In the genomic region with DNA sequence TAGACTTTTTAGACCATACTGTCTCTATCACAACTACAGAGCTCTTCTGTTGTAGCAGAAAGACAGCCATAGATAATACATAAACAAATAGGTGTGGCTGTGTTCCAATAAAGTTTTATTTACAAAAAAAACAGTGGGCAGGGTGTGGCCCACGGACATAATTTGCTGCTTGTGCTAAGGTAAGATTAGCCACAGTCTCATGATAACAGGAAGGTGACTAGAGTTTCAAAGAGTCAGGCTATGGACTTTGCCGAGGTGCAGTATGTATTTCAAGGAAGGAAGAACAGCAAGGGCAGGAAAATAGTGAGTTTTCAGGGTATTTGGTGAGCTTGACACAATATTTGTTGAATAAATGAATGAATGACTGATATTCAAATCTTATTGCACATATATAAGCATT, we compare ENCODE assay signal across 1 cellular context.
TF ChIP-seq lines count a peak whose summit lies in the region.

No MANE protein-coding gene starts in this region.

TF ChIP-seq in H1, 55 proteins besides CTCF, POLR2A, EP300 and RAD21 (continued from another document):
- TF ChIP-seq RNF2 (IDR thresholded peaks at IDR 0.05; ENCODE audit: borderline replicate concordance, low read depth, low read length, missing control alignments, poor library complexity, severe bottlenecking) (no peak), FOSL1 (IDR thresholded peaks at IDR 0.05; ENCODE audit: insufficient read depth, low read depth, low read length) (no peak), POU5F1 (IDR thresholded peaks at IDR 0.05; ENCODE audit: low read depth, low read length) (no peak), ASH2L (IDR thresholded peaks at IDR 0.05; ENCODE audit: low read length) (no peak), CREB1 (IDR thresholded peaks at IDR 0.05) (no peak), CHD1 (IDR thresholded peaks at IDR 0.05; ENCODE audit: low read depth, low read length) (no peak), TCF12 (IDR thresholded peaks at IDR 0.05; ENCODE audit: low read depth, low read length) (no peak), RBBP5 (IDR thresholded peaks at IDR 0.05; ENCODE audit: borderline replicate concordance, low read depth, low read length) (no peak), TBP (IDR thresholded peaks at IDR 0.05; ENCODE audit: low read depth, low read length) (no peak), BCL11A (IDR thresholded peaks at IDR 0.05; ENCODE audit: low read depth in 2 of 2, low read length in 2 of 2) (no peak), JUND (IDR thresholded peaks at IDR 0.05; ENCODE audit: low read length) (no peak), SP1 (IDR thresholded peaks at IDR 0.05; ENCODE audit: low read depth, low read length) (no peak), GTF2F1 (IDR thresholded peaks at IDR 0.05; ENCODE audit: borderline replicate concordance, low read depth, low read length) (no peak), EGR1 (IDR thresholded peaks at IDR 0.05; ENCODE audit: borderline replicate concordance, low read depth, low read length) (no peak)
- TF ChIP-seq, protein P1, sequence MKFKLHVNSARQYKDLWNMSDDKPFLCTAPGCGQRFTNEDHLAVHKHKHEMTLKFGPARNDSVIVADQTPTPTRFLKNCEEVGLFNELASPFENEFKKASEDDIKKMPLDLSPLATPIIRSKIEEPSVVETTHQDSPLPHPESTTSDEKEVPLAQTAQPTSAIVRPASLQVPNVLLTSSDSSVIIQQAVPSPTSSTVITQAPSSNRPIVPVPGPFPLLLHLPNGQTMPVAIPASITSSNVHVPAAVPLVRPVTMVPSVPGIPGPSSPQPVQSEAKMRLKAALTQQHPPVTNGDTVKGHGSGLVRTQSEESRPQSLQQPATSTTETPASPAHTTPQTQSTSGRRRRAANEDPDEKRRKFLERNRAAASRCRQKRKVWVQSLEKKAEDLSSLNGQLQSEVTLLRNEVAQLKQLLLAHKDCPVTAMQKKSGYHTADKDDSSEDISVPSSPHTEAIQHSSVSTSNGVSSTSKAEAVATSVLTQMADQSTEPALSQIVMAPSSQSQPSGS (IDR thresholded peaks at IDR 0.05; ENCODE audit: low read length): no peak
- TF ChIP-seq, protein P2, sequence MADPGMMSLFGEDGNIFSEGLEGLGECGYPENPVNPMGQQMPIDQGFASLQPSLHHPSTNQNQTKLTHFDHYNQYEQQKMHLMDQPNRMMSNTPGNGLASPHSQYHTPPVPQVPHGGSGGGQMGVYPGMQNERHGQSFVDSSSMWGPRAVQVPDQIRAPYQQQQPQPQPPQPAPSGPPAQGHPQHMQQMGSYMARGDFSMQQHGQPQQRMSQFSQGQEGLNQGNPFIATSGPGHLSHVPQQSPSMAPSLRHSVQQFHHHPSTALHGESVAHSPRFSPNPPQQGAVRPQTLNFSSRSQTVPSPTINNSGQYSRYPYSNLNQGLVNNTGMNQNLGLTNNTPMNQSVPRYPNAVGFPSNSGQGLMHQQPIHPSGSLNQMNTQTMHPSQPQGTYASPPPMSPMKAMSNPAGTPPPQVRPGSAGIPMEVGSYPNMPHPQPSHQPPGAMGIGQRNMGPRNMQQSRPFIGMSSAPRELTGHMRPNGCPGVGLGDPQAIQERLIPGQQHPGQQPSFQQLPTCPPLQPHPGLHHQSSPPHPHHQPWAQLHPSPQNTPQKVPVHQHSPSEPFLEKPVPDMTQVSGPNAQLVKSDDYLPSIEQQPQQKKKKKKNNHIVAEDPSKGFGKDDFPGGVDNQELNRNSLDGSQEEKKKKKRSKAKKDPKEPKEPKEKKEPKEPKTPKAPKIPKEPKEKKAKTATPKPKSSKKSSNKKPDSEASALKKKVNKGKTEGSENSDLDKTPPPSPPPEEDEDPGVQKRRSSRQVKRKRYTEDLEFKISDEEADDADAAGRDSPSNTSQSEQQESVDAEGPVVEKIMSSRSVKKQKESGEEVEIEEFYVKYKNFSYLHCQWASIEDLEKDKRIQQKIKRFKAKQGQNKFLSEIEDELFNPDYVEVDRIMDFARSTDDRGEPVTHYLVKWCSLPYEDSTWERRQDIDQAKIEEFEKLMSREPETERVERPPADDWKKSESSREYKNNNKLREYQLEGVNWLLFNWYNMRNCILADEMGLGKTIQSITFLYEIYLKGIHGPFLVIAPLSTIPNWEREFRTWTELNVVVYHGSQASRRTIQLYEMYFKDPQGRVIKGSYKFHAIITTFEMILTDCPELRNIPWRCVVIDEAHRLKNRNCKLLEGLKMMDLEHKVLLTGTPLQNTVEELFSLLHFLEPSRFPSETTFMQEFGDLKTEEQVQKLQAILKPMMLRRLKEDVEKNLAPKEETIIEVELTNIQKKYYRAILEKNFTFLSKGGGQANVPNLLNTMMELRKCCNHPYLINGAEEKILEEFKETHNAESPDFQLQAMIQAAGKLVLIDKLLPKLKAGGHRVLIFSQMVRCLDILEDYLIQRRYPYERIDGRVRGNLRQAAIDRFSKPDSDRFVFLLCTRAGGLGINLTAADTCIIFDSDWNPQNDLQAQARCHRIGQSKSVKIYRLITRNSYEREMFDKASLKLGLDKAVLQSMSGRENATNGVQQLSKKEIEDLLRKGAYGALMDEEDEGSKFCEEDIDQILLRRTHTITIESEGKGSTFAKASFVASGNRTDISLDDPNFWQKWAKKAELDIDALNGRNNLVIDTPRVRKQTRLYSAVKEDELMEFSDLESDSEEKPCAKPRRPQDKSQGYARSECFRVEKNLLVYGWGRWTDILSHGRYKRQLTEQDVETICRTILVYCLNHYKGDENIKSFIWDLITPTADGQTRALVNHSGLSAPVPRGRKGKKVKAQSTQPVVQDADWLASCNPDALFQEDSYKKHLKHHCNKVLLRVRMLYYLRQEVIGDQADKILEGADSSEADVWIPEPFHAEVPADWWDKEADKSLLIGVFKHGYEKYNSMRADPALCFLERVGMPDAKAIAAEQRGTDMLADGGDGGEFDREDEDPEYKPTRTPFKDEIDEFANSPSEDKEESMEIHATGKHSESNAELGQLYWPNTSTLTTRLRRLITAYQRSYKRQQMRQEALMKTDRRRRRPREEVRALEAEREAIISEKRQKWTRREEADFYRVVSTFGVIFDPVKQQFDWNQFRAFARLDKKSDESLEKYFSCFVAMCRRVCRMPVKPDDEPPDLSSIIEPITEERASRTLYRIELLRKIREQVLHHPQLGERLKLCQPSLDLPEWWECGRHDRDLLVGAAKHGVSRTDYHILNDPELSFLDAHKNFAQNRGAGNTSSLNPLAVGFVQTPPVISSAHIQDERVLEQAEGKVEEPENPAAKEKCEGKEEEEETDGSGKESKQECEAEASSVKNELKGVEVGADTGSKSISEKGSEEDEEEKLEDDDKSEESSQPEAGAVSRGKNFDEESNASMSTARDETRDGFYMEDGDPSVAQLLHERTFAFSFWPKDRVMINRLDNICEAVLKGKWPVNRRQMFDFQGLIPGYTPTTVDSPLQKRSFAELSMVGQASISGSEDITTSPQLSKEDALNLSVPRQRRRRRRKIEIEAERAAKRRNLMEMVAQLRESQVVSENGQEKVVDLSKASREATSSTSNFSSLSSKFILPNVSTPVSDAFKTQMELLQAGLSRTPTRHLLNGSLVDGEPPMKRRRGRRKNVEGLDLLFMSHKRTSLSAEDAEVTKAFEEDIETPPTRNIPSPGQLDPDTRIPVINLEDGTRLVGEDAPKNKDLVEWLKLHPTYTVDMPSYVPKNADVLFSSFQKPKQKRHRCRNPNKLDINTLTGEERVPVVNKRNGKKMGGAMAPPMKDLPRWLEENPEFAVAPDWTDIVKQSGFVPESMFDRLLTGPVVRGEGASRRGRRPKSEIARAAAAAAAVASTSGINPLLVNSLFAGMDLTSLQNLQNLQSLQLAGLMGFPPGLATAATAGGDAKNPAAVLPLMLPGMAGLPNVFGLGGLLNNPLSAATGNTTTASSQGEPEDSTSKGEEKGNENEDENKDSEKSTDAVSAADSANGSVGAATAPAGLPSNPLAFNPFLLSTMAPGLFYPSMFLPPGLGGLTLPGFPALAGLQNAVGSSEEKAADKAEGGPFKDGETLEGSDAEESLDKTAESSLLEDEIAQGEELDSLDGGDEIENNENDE (IDR thresholded peaks at IDR 0.05; ENCODE audit: insufficient replicate concordance, low read length): no peak
